ENCODE assay signal across 26 cellular contexts in genomic region chr3:71566776-71567175, GRCh38.
"Had no signal": no experiment of that assay in that cellular context is flagged by ENCODE, and none has a peak within 500 bp of the region (broad histone marks: within the 10 kb centered on the region; RNA-seq: fewer than 3 reads in every experiment).

No MANE protein-coding gene starts in this region.

- H3K9me3 Mint-ChIP-seq: naive thymus-derived CD8-positive, alpha-beta T cell; nephron; neural crest cell; stimulated activated naive CD8-positive, alpha-beta T cell treated with anti-CD3 and anti-CD28 coated beads, Interleukin-15, Interleukin-2, amounts not matched to agents 100 ng/mL and 50 ng/mL, for 24 hours had no signal

- H3K27ac Mint-ChIP-seq: nephron; stimulated activated naive CD8-positive, alpha-beta T cell treated with anti-CD3 and anti-CD28 coated beads, Interleukin-15, Interleukin-2, amounts not matched to agents 100 ng/mL and 50 ng/mL, for 24 hours had no signal

- H3K27ac ChIP-seq: hepatocyte, left ventricle myocardium inferior, ovary, prostate gland, skin epidermis, suprapubic skin, thoracic aorta, tibial artery, upper lobe of right lung had no signal

- H3K4me1 Mint-ChIP-seq: nephron had no signal

- DNase-seq: islet precursor cell; left ventricle myocardium inferior; midbrain; mucosa of descending colon; naive thymus-derived CD8-positive, alpha-beta T cell; ovary; retina; right cardiac atrium; stimulated activated CD4-positive, alpha-beta T cell treated with anti-CD3 and anti-CD28 coated beads, Interleukin-12 subunit alpha, Interleukin-12 subunit beta, amount 100 ng/mL, for 4 hours; stimulated activated CD4-positive, alpha-beta T cell treated with anti-CD3 and anti-CD28 coated beads, Interleukin-15, amount 100 ng/mL, for 24 hours; stimulated activated CD4-positive, alpha-beta T cell treated with anti-CD3 and anti-CD28 coated beads, Interleukin-2, amount 100 ng/mL, for 24 hours; stimulated activated CD4-positive, alpha-beta T cell treated with anti-CD3 and anti-CD28 coated beads, Interleukin-4, amount 100 ng/mL, for 1 hour; stimulated activated naive CD4-positive, alpha-beta T cell; tibial artery; trophoblast cell; upper lobe of right lung had no signal

- H3K4me3 Mint-ChIP-seq: naive thymus-derived CD8-positive, alpha-beta T cell; nephron; neural crest cell; stimulated activated naive CD8-positive, alpha-beta T cell treated with anti-CD3 and anti-CD28 coated beads, Interleukin-15, Interleukin-2, amounts not matched to agents 100 ng/mL and 50 ng/mL, for 24 hours had no signal

- H3K4me1 ChIP-seq: prostate gland, upper lobe of right lung had no signal

- H3K27me3 ChIP-seq: hepatocyte, ovary, suprapubic skin, tibial artery, upper lobe of right lung had no signal

- H3K36me3 ChIP-seq: ovary, prostate gland, suprapubic skin, thoracic aorta, tibial artery had no signal

- H3K9me3 ChIP-seq: left ventricle myocardium inferior, mucosa of descending colon, ovary, prostate gland, suprapubic skin, thoracic aorta, tibial artery, upper lobe of right lung had no signal

- H3K27me3 Mint-ChIP-seq: naive thymus-derived CD8-positive, alpha-beta T cell; stimulated activated naive CD8-positive, alpha-beta T cell treated with anti-CD3 and anti-CD28 coated beads, Interleukin-15, Interleukin-2, amounts not matched to agents 100 ng/mL and 50 ng/mL, for 24 hours had no signal

- ATAC-seq: mucosa of descending colon; naive thymus-derived CD8-positive, alpha-beta T cell; right cardiac atrium; sciatic nerve; upper lobe of right lung had no signal

- H2AFZ ChIP-seq: hepatocyte had no signal

- H3K4me2 ChIP-seq: hepatocyte had no signal

- H3K4me3 ChIP-seq: hepatocyte, left ventricle myocardium inferior, lung, mucosa of descending colon, ovary, prostate gland, skin epidermis, suprapubic skin, thoracic aorta, tibial artery, upper lobe of right lung had no signal
